ENCODE assay signal across 34 cellular contexts in the genomic region with DNA sequence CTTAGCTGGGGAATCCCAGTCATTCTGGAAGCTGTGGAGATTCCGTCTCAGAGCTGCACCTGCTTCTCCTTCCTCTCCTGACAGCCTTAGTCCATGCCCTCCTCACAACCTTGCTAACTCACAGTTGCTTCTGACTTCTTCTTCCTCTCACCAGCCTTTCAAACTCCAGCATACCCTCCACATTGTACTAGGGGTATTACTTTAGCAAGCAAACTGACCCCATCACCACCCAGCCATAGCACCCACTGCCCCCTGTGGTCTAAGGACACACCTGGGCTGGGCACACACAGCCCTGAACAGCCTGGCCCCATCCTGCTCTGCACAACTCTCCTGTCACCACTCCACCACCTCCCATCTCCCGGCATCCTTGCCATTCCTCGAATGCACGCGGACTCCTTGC.
"Had no signal": no experiment of that assay in that cellular context is flagged by ENCODE, and none has a peak within 500 bp of the region (broad histone marks: within the 10 kb centered on the region; RNA-seq: fewer than 3 reads in every experiment).

No MANE protein-coding gene starts in this region.

- H3K4me3 ChIP-seq: MG63 had no signal

- H3K27ac ChIP-seq: KMS-11 had no signal

- H3K4me2 ChIP-seq: KMS-11 had no signal

- H3K9ac ChIP-seq: KMS-11 had no signal

- H3K36me3 ChIP-seq: MG63 had no signal

- DNase-seq: Kasumi-1, KG1, MG63, MM.1S, MV-4-11, NCI-H1048, NCI-H1092, NCI-H1092 treated with DMSO at 0.1 percent for 48 hours, NCI-H1105, NCI-H1105 treated with DMSO at 0.1 percent for 48 hours, NCI-H1417, NCI-H1417 treated with DMSO at 0.1 percent for 48 hours, NCI-H1436, NCI-H1436 treated with DMSO at 0.1 percent for 48 hours, NCI-H146, NCI-H1694, NCI-H1694 treated with DMSO at 0.1 percent for 48 hours, NCI-H187, NCI-H187 treated with DMSO at 0.1 percent for 48 hours, NCI-H1930, NCI-H2029, NCI-H2029 treated with DMSO at 0.1 percent for 48 hours, NCI-H2081 treated with DMSO at 0.1 percent for 48 hours, NCI-H2107, NCI-H2171, NCI-H2171 treated with DMSO at 0.1 percent for 48 hours, NCI-H2227 treated with DMSO at 0.1 percent for 48 hours, NCI-H226, NCI-H345, NCI-H446, NCI-H446 treated with DMSO at 0.1 percent for 48 hours, NCI-H510A, NCI-H510A treated with DMSO at 0.1 percent for 48 hours had no signal

- H3K9me3 ChIP-seq: MG63 had no signal

- H3K27me3 ChIP-seq: MG63 had no signal
